ENCODE assay signal across 16 cellular contexts in genomic region chr21:21396424-21396823, GRCh38.
DNase-seq lines count a peak whose midpoint lies in the region; ATAC-seq lines count a peak whose summit lies in the region.
"Had no signal": no experiment of that assay in that cellular context is flagged by ENCODE, and none has a peak within 500 bp of the region (broad histone marks: within the 10 kb centered on the region; RNA-seq: fewer than 3 reads in every experiment).

No MANE protein-coding gene starts in this region.

- peak; percentile 8 for DNase-seq in activated gamma-delta T cell (lab: John Stamatoyannopoulos, UW)
- no peak for DNase-seq in activated gamma-delta T cell treated with Interleukin-2 at 50 U/mL for 16 hours
- peak; percentile 49 for DNase-seq in posterior vena cava (ENCODE audit: low spot score)
- DNase-seq in hypothalamus (lab: John Stamatoyannopoulos, UW): no peak
- no peak for DNase-seq in NCI-H1105 treated with DMSO at 0.1 percent for 48 hours (lab: John Stamatoyannopoulos, UW)
- DNase-seq: Caco-2; CD4-positive, CD25-positive, alpha-beta regulatory T cell; CD8-positive, alpha-beta T cell; DMS153; EL; GDM1; GOT3; HFFc6 had no signal

- intact Hi-C loops in posterior vena cava (cut with DNase I): no loop called here

- peak; percentile 18 for ATAC-seq in esophagus mucosa
- no peak for ATAC-seq in activated CD4-positive, CD25-positive, alpha-beta regulatory T cell treated with anti-CD3 and anti-CD28 coated beads, Interleukin-2, amount 50 U/mL, for 24 hours
- ATAC-seq: CD8-positive, alpha-beta T cell; GM12878 had no signal

Comparison
In these comparisons a context has a peak if more than half of its experiments do, and no peak if none do; other contexts are left out.
1. DNase-seq: peak in activated gamma-delta T cell (single experiment) and posterior vena cava (single experiment); none in activated gamma-delta T cell treated with Interleukin-2 at 50 U/mL for 16 hours (single experiment), hypothalamus (0 of 51) and NCI-H1105 treated with DMSO at 0.1 percent for 48 hours (single experiment).